7 cellular contexts compared by ENCODE assay signal in the genomic region with DNA sequence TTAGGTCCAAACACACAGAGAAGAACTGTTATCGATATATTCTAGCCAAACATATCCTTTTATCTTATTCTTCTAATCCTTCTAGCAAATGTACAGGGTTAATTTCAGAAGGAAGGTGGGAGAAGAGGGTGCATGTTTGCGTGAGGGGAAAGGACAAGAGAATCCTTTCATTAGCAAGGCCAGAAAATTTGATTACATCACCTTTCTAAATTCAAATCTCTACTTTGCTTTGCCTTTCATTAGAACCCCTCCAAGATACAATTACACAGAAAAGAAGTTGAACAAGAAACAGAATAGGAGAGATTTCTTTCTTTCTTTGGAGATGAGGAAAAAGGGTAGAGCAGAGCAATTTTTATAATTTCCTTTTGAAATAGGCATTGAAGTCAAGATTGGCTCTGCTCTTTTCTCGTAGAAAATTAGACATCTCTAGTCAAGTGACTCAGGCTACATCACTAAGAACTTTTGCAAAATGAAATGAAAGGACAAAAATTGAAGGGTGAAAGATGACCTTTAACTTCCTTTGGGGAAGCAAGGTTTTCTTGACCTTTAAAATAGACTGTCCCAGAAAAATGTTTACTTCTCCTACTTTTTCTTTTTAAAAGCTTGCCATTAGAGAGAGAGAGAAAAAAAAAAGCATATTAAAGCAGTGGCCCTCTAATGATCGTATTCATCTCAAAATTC.
"Had no signal": no experiment of that assay in that cellular context is flagged by ENCODE, and none has a peak within 500 bp of the region (broad histone marks: within the 10 kb centered on the region; RNA-seq: fewer than 3 reads in every experiment).

No MANE protein-coding gene starts in this region.

- H3K9me3 Mint-ChIP-seq: HFFc6 had no signal

- H3K4me3 Mint-ChIP-seq: HFFc6 had no signal

- DNase-seq: GM23248, GOT3, H7, HFFc6, IMR-90 had no signal

- H3K27ac Mint-ChIP-seq: HFFc6 had no signal

- ATAC-seq: HCT116, K562 had no signal
